8 cellular contexts compared by ENCODE assay signal in genomic region chr4:3368841-3369760, GRCh38.
DNase-seq lines count a peak whose midpoint lies in the region; ATAC-seq and TF ChIP-seq lines count a peak whose summit lies in the region.

No MANE protein-coding gene starts in this region.

- TF ChIP-seq CTCF in hepatocyte (IDR thresholded peaks at IDR 0.05; ENCODE audit: poor library complexity), result no peak

- H3K4me2 ChIP-seq in hepatocyte, result peak overlapping the region; percentile 60

- H3K36me3 ChIP-seq in hepatocyte (replicated peaks; ENCODE audit: insufficient read depth, low read depth), result no peaks in the 10 kb centered on the region
- no peaks in the 10 kb centered on the region for H3K36me3 ChIP-seq in thymus (ENCODE audit: control insufficient read depth, insufficient read depth)

- CTCF ChIA-PET in activated naive CD4-positive, alpha-beta T cell treated with anti-CD3 and anti-CD28 coated beads, Interleukin-2, amount 10 ng/mL, durations not matched to agents 7 days and 5 days (lab: Charles Lee), result interaction anchor here (0.9 to 1.9 kb wide), 4 partner anchors 14 to 331 kb away, joined by 3 to 6 read pairs (median 3); no protein-coding TSS in a partner anchor
- CTCF ChIA-PET in activated CD4-positive, alpha-beta memory T cell treated with anti-CD3 and anti-CD28 coated beads for 36 hours (lab: Charles Lee), result interaction anchor here (0.8 to 2.0 kb wide), 4 partner anchors 14 to 74 kb away, joined by 3 to 8 read pairs (median 4); no protein-coding TSS in a partner anchor

- H3K79me2 ChIP-seq in hepatocyte, result peaks cover 25% of the 10 kb centered on the region

- no peaks in the 10 kb centered on the region for H3K9me3 Mint-ChIP-seq in activated naive CD4-positive, alpha-beta T cell treated with anti-CD3 and anti-CD28 coated beads, Interleukin-2, amount 10 ng/mL, durations not matched to agents 7 days and 5 days
- no peaks in the 10 kb centered on the region for H3K9me3 Mint-ChIP-seq in activated naive CD4-positive, alpha-beta T cell treated with anti-CD3 and anti-CD28 coated beads, Interleukin-2, amount 50 U/mL, for 72 hours
- no peaks in the 10 kb centered on the region for H3K9me3 Mint-ChIP-seq in activated CD4-positive, alpha-beta memory T cell treated with anti-CD3 and anti-CD28 coated beads for 36 hours

- POLR2A ChIA-PET in activated CD4-positive, alpha-beta memory T cell treated with anti-CD3 and anti-CD28 coated beads for 36 hours (lab: Charles Lee), result no interaction called here

- peaks cover 94% of the 10 kb centered on the region for H3K27me3 Mint-ChIP-seq in activated naive CD4-positive, alpha-beta T cell treated with anti-CD3 and anti-CD28 coated beads, Interleukin-2, amount 10 ng/mL, durations not matched to agents 7 days and 5 days
- peaks cover 12% of the 10 kb centered on the region for H3K27me3 Mint-ChIP-seq in activated CD4-positive, alpha-beta memory T cell treated with anti-CD3 and anti-CD28 coated beads for 36 hours

- H3K27ac Mint-ChIP-seq in activated naive CD4-positive, alpha-beta T cell treated with anti-CD3 and anti-CD28 coated beads, Interleukin-2, amount 10 ng/mL, durations not matched to agents 7 days and 5 days, result no peak overlapping the region
- H3K27ac Mint-ChIP-seq in activated naive CD4-positive, alpha-beta T cell treated with anti-CD3 and anti-CD28 coated beads, Interleukin-2, amount 50 U/mL, for 72 hours, result no peak overlapping the region
- H3K27ac Mint-ChIP-seq in activated CD4-positive, alpha-beta memory T cell treated with anti-CD3 and anti-CD28 coated beads for 36 hours, result no peak overlapping the region

- DNase-seq in activated naive CD4-positive, alpha-beta T cell treated with anti-CD3 and anti-CD28 coated beads, Interleukin-2, amount 10 ng/mL, durations not matched to agents 7 days and 5 days, result no peak
- DNase-seq in activated naive CD4-positive, alpha-beta T cell treated with anti-CD3 and anti-CD28 coated beads, Interleukin-2, amount 50 U/mL, for 72 hours (ENCODE audit: low spot score in 2 of 2), result no peak
- DNase-seq in activated CD4-positive, alpha-beta memory T cell treated with anti-CD3 and anti-CD28 coated beads for 36 hours, result no peak
- no peak for DNase-seq in hepatocyte (ENCODE audit: low spot score)
- no peak for DNase-seq in pons (ENCODE audit: low spot score)
- DNase-seq in OCI-M1 (lab: John Stamatoyannopoulos, UW), result no peak

- no peak overlapping the region for H3K27ac ChIP-seq in hepatocyte
- H3K27ac ChIP-seq in thymus (ENCODE audit: low read depth), result no peak overlapping the region

- H3K9me2 ChIP-seq in hepatocyte (replicated peaks; ENCODE audit: insufficient read depth), result no peaks in the 10 kb centered on the region

- intact Hi-C loops in activated CD4-positive, alpha-beta memory T cell treated with anti-CD3 and anti-CD28 coated beads for 36 hours (cut with micrococcal nuclease), result no loop called here

- H3K9me3 ChIP-seq in hepatocyte (ENCODE audit: low read depth), result no peaks in the 10 kb centered on the region
- H3K9me3 ChIP-seq in thymus (ENCODE audit: control insufficient read depth), result no peaks in the 10 kb centered on the region

- H3K4me3 ChIP-seq in hepatocyte (no peak overlapping the region), thymus (ENCODE audit: low read length) (peak overlapping the region; percentile 20)

- WGBS in hepatocyte (ENCODE audit: low lambda C conversion rate, missing lambda C conversion rate), result 79% methylated on average over 20 of the region's 20 CpGs
- 34% methylated on average over 20 of the region's 20 CpGs for WGBS in thymus

- H4K20me1 ChIP-seq in hepatocyte (ENCODE audit: insufficient read depth, poor library complexity, severe bottlenecking), result peaks cover 36% of the 10 kb centered on the region

- H3K4me3 Mint-ChIP-seq in activated naive CD4-positive, alpha-beta T cell treated with anti-CD3 and anti-CD28 coated beads, Interleukin-2, amount 10 ng/mL, durations not matched to agents 7 days and 5 days, result peak overlapping the region; percentile 50
- peak overlapping the region; percentile 48 for H3K4me3 Mint-ChIP-seq in activated CD4-positive, alpha-beta memory T cell treated with anti-CD3 and anti-CD28 coated beads for 36 hours

- H3K4me1 ChIP-seq in hepatocyte (ENCODE audit: insufficient read depth), result peaks cover 20% of the 10 kb centered on the region
- peaks cover 11% of the 10 kb centered on the region for H3K4me1 ChIP-seq in thymus (ENCODE audit: control insufficient read depth, insufficient read depth, low read length)

- no peak for ATAC-seq in activated naive CD4-positive, alpha-beta T cell treated with anti-CD3 and anti-CD28 coated beads, Interleukin-2, amount 50 U/mL, for 72 hours
- no peak for ATAC-seq in HG03196 (IDR thresholded peaks at IDR 0.05; ENCODE audit: unreplicated experiment)

- peaks cover 52% of the 10 kb centered on the region for H3K4me1 Mint-ChIP-seq in activated naive CD4-positive, alpha-beta T cell treated with anti-CD3 and anti-CD28 coated beads, Interleukin-2, amount 10 ng/mL, durations not matched to agents 7 days and 5 days
- H3K4me1 Mint-ChIP-seq in activated CD4-positive, alpha-beta memory T cell treated with anti-CD3 and anti-CD28 coated beads for 36 hours (ENCODE audit: low read depth), result peaks cover 31% of the 10 kb centered on the region

- H2AFZ ChIP-seq in hepatocyte, result no peak overlapping the region

- no peaks in the 10 kb centered on the region for H3K27me3 ChIP-seq in hepatocyte
- no peaks in the 10 kb centered on the region for H3K27me3 ChIP-seq in thymus (ENCODE audit: control insufficient read depth, insufficient read depth)

- no peaks in the 10 kb centered on the region for H3K36me3 Mint-ChIP-seq in activated naive CD4-positive, alpha-beta T cell treated with anti-CD3 and anti-CD28 coated beads, Interleukin-2, amount 10 ng/mL, durations not matched to agents 7 days and 5 days
- no peaks in the 10 kb centered on the region for H3K36me3 Mint-ChIP-seq in activated naive CD4-positive, alpha-beta T cell treated with anti-CD3 and anti-CD28 coated beads, Interleukin-2, amount 50 U/mL, for 72 hours
- no peaks in the 10 kb centered on the region for H3K36me3 Mint-ChIP-seq in activated CD4-positive, alpha-beta memory T cell treated with anti-CD3 and anti-CD28 coated beads for 36 hours
